11 cellular contexts compared by ENCODE assay signal in the genomic region with DNA sequence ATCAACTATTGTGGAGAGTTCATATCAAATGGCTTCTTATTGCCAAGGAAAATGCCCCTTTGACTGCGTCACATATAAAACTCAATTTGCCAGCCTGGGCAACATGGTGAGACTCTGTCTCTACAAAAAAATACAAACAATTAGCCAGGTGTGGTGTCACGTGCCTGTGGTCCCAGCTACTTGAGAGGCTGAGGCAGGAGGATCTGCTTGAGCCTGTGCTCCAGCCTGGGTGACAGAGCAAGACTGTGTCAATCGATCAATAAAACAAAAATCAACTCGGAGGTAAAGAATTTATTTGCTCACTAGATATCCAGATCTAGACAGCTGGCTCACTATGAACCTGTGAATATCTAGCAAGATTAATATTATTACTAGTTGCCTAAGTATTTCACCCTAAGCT. TPM values are rescaled to one million over a fixed set of nuclear protein-coding genes. Genes with fewer than 3 reads are reported as not detected.
DNase-seq lines count a peak whose midpoint lies in the region; ATAC-seq and TF ChIP-seq lines count a peak whose summit lies in the region.
"Had no signal": no experiment of that assay in that cellular context is flagged by ENCODE, and none has a peak within 500 bp of the region (broad histone marks: within the 10 kb centered on the region; RNA-seq: fewer than 3 reads in every experiment).

No MANE protein-coding gene starts in this region.

- H4K20me1 ChIP-seq in BLaER1 treated with 17β-estradiol and CSF1 and Interleukin-3, amounts not matched to agents 10 nM and 100 nM: peaks cover 0 to 29% (median 0%) of the 10 kb centered on the region in 11 experiments; a peak in 7 of 22 replicates
- H4K20me1 ChIP-seq in DOHH2 (ENCODE audit: control insufficient read depth, insufficient read depth, low read depth, low read length): no peaks in the 10 kb centered on the region

- H3K9me3 Mint-ChIP-seq in activated naive CD8-positive, alpha-beta T cell treated with anti-CD3 and anti-CD28 coated beads for 36 hours: peaks cover 2% of the 10 kb centered on the region
- H3K9me3 Mint-ChIP-seq in memory B cell: no peaks in the 10 kb centered on the region

- TF ChIP-seq CTCF in DOHH2 (IDR thresholded peaks at IDR 0.05; ENCODE audit: low read depth, low read length, poor library complexity, severe bottlenecking): no peak
- no peak for TF ChIP-seq CTCF in adrenal gland (IDR thresholded peaks at IDR 0.05)

- peaks cover 23% of the 10 kb centered on the region for H3K36me3 Mint-ChIP-seq in activated naive CD8-positive, alpha-beta T cell treated with anti-CD3 and anti-CD28 coated beads for 36 hours
- H3K36me3 Mint-ChIP-seq in memory B cell: peaks cover 4% of the 10 kb centered on the region

- peak overlapping the region; percentile 84 to 98 (median 90); a peak in 14 of 22 replicates for H3K4me2 ChIP-seq in BLaER1 treated with 17β-estradiol and CSF1 and Interleukin-3, amounts not matched to agents 10 nM and 100 nM
- peak overlapping the region; percentile 90 for H3K4me2 ChIP-seq in DOHH2 (ENCODE audit: low read length)

- peaks cover 0 to 3% (median 0%) of the 10 kb centered on the region in 11 experiments; a peak in 1 of 22 replicates for H3K9me3 ChIP-seq in BLaER1 treated with 17β-estradiol and CSF1 and Interleukin-3, amounts not matched to agents 10 nM and 100 nM (replicated peaks in 1 of 11)
- no peaks in the 10 kb centered on the region for H3K9me3 ChIP-seq in DOHH2 (ENCODE audit: control insufficient read depth, insufficient read depth, low read length)
- H3K9me3 ChIP-seq in adrenal gland (replicated peaks in 1 of 3): no peaks in the 10 kb centered on the region
- H3K9me3 ChIP-seq: stomach had no signal

- peaks cover 14 to 24% (median 21%) of the 10 kb centered on the region in 11 experiments for H3K27me3 ChIP-seq in BLaER1 treated with 17β-estradiol and CSF1 and Interleukin-3, amounts not matched to agents 10 nM and 100 nM
- H3K27me3 ChIP-seq in DOHH2 (ENCODE audit: control insufficient read depth, low read length): no peaks in the 10 kb centered on the region
- no peaks in the 10 kb centered on the region for H3K27me3 ChIP-seq in adrenal gland
- H3K27me3 ChIP-seq: stomach had no signal

- H3K27ac Mint-ChIP-seq in activated naive CD8-positive, alpha-beta T cell treated with anti-CD3 and anti-CD28 coated beads for 36 hours: peak overlapping the region; percentile 44
- H3K27ac Mint-ChIP-seq in memory B cell: no peak overlapping the region

- no peaks in the 10 kb centered on the region for H3K36me3 ChIP-seq in BLaER1 treated with 17β-estradiol and CSF1 and Interleukin-3, amounts not matched to agents 10 nM and 100 nM
- peaks cover 13% of the 10 kb centered on the region for H3K36me3 ChIP-seq in DOHH2 (ENCODE audit: control insufficient read depth, low read length)
- H3K36me3 ChIP-seq in adrenal gland (replicated peaks in 1 of 2): no peaks in the 10 kb centered on the region
- H3K36me3 ChIP-seq: stomach had no signal

- 75 to 90% (median 86%) methylated on average over 4 of the region's 4 CpGs for WGBS in adrenal gland, 4 donors

- ATAC-seq in memory B cell (ENCODE audit: low read depth): no peak
- no peak for ATAC-seq in HG03520 (IDR thresholded peaks at IDR 0.05; ENCODE audit: unreplicated experiment)
- ATAC-seq in GM21528 (IDR thresholded peaks at IDR 0.05; ENCODE audit: low FRiP score, unreplicated experiment): no peak

- H3K27me3 Mint-ChIP-seq in activated naive CD8-positive, alpha-beta T cell treated with anti-CD3 and anti-CD28 coated beads for 36 hours: no peaks in the 10 kb centered on the region
- no peaks in the 10 kb centered on the region for H3K27me3 Mint-ChIP-seq in memory B cell

- peaks cover 31% of the 10 kb centered on the region for H3K4me1 Mint-ChIP-seq in activated naive CD8-positive, alpha-beta T cell treated with anti-CD3 and anti-CD28 coated beads for 36 hours
- H3K4me1 Mint-ChIP-seq in memory B cell: peaks cover 19% of the 10 kb centered on the region

- H3K4me1 ChIP-seq in BLaER1 treated with 17β-estradiol and CSF1 and Interleukin-3, amounts not matched to agents 10 nM and 100 nM: peaks cover 10 to 21% (median 19%) of the 10 kb centered on the region in 10 experiments
- H3K4me1 ChIP-seq in DOHH2 (ENCODE audit: control insufficient read depth, low read length) (peaks cover 10% of the 10 kb centered on the region), adrenal gland (replicated peaks in 1 of 2) (peaks cover 0 to 18% of the 10 kb centered on the region in 2 donors)

- DNase-seq in activated naive CD8-positive, alpha-beta T cell treated with anti-CD3 and anti-CD28 coated beads for 36 hours: no peak
- DNase-seq in memory B cell (ENCODE audit: low spot score in 2 of 2) (no peak), adrenal gland (no peak), SKM-1 (lab: John Stamatoyannopoulos, UW; ENCODE audit: unreplicated experiment) (no peak)
- DNase-seq: islet precursor cell, NCI-H2171, stomach had no signal

- H3F3A ChIP-seq in DOHH2 (ENCODE audit: control insufficient read depth, insufficient read depth): peaks cover 5% of the 10 kb centered on the region; the same call in 1 of the 2 replicates

- H3K4me3 ChIP-seq in BLaER1 treated with 17β-estradiol and CSF1 and Interleukin-3, amounts not matched to agents 10 nM and 100 nM: peak overlapping the region in 2 of 10 experiments; percentile 85 to 87; a peak in 3 of 20 replicates
- H3K4me3 ChIP-seq in DOHH2 (ENCODE audit: low read length) (peak overlapping the region; percentile 91), adrenal gland (peak overlapping the region in 1 of 4 donors; percentile 76)

- H3K79me2 ChIP-seq in DOHH2 (ENCODE audit: control insufficient read depth, low read length): peaks cover 42% of the 10 kb centered on the region

- intact Hi-C loops in adrenal gland (cut with DNase I): loop anchor here in 1 of 2 donors (5.0 kb wide), 1 partner anchor 94 kb away; no protein-coding TSS in a partner anchor

- no peak for TF ChIP-seq POLR2A in adrenal gland (IDR thresholded peaks at IDR 0.05)

- no peak overlapping the region for H3K9ac ChIP-seq in BLaER1 treated with 17β-estradiol and CSF1 and Interleukin-3, amounts not matched to agents 10 nM and 100 nM

- no peak overlapping the region for H3K27ac ChIP-seq in BLaER1 treated with 17β-estradiol and CSF1 and Interleukin-3, amounts not matched to agents 10 nM and 100 nM
- H3K27ac ChIP-seq in DOHH2 (ENCODE audit: low read depth, low read length): no peak overlapping the region
- no peak overlapping the region for H3K27ac ChIP-seq in adrenal gland

- peak overlapping the region; percentile 85 for H3K4me3 Mint-ChIP-seq in activated naive CD8-positive, alpha-beta T cell treated with anti-CD3 and anti-CD28 coated beads for 36 hours
- peak overlapping the region; percentile 43 for H3K4me3 Mint-ChIP-seq in memory B cell

- H3K9me2 ChIP-seq in DOHH2 (replicated peaks; ENCODE audit: control insufficient read depth, low read length): no peaks in the 10 kb centered on the region

RNA-seq across cellular contexts. Expression of a gene that starts 1.7 kb away (rescaled TPM):
- 10 to 100 TPM; 25.1 to 28.9 TPM for total RNA-seq in activated naive CD8-positive, alpha-beta T cell treated with anti-CD3 and anti-CD28 coated beads for 36 hours
- total RNA-seq in adrenal gland: 10 to 100 TPM; 13.6 to 53.3 (median 20.4) TPM
- 10 to 100 TPM in 1 of 3 donors, 1 to 10 TPM in 2; 4.7 to 12.5 (median 6.8) TPM for polyA plus RNA-seq in adrenal gland
